ENCODE assay signal across 21 cellular contexts in the genomic region with DNA sequence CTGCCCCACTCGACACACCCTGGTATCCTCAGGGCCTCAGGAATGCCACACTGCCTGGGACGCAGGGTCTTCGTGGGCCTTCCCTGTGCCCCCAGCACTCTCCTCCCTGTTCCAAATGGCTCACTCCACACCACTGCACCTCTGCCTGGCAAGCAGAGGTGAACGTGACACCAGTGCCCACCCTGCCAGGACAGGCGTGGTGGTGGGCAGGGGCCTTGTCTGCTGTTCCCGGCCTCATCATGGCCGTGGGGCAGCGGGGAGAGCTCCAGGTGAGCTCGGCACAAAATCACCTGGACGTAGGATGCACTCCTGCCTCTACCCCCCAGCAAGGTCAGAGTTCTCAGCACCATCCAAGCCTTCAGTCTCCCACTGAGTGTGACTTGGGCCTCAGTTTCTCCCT.
"Had no signal": no experiment of that assay in that cellular context is flagged by ENCODE, and none has a peak within 500 bp of the region (broad histone marks: within the 10 kb centered on the region; RNA-seq: fewer than 3 reads in every experiment).

No MANE protein-coding gene starts in this region.

- H3K9ac ChIP-seq: neural progenitor cell had no signal

- H3K27ac ChIP-seq: esophagus squamous epithelium, neural progenitor cell, prostate gland, right atrium auricular region, thyroid gland, upper lobe of left lung had no signal

- H3K36me3 Mint-ChIP-seq: memory B cell; mesothelial cell of epicardium; naive thymus-derived CD4-positive, alpha-beta T cell; neural progenitor cell; stimulated activated naive B cell treated with anti-CD40 and anti-IgM and Interleukin-4, amounts not matched to agents 10 μg/mL and 1 μg/mL and 100 μg/mL, for 72 hours had no signal

- H3K4me3 Mint-ChIP-seq: effector memory CD8-positive, alpha-beta T cell; memory B cell; mesothelial cell of epicardium; naive thymus-derived CD4-positive, alpha-beta T cell; nephron; neural progenitor cell; stimulated activated naive B cell treated with anti-CD40 and anti-IgM and Interleukin-4, amounts not matched to agents 10 μg/mL and 1 μg/mL and 100 μg/mL, for 72 hours had no signal

- H3K27me3 Mint-ChIP-seq: memory B cell had no signal

- H3K9me3 Mint-ChIP-seq: effector memory CD8-positive, alpha-beta T cell; memory B cell; mesothelial cell of epicardium; naive thymus-derived CD4-positive, alpha-beta T cell; nephron; neural progenitor cell; stimulated activated naive B cell treated with anti-CD40 and anti-IgM and Interleukin-4, amounts not matched to agents 10 μg/mL and 1 μg/mL and 100 μg/mL, for 72 hours had no signal

- H2AFZ ChIP-seq: neural progenitor cell had no signal

- H3K4me3 ChIP-seq: esophagus squamous epithelium, lung, neural progenitor cell, prostate gland, right atrium auricular region, stomach, thyroid gland, upper lobe of left lung had no signal

- H3K27me3 ChIP-seq: neural progenitor cell, right atrium auricular region, stomach, thyroid gland, upper lobe of left lung had no signal

- DNase-seq: cerebellar nuclear complex; cortex of kidney; effector memory CD8-positive, alpha-beta T cell; erythroblast; esophagus squamous epithelium; left ventricle myocardium superior; naive thymus-derived CD4-positive, alpha-beta T cell; nucleus accumbens; stimulated activated CD4-positive, alpha-beta T cell treated with anti-CD3 and anti-CD28 coated beads, Interleukin-2, amount 100 ng/mL, for 24 hours; stimulated activated CD4-positive, alpha-beta T cell treated with anti-CD3 and anti-CD28 coated beads, Interleukin-4, amount 100 ng/mL, for 24 hours; stimulated activated naive B cell treated with anti-CD40 and anti-IgM and Interleukin-4, amounts not matched to agents 10 μg/mL and 1 μg/mL and 100 μg/mL, for 72 hours; stomach; thyroid gland had no signal

- H3K27ac Mint-ChIP-seq: effector memory CD8-positive, alpha-beta T cell; memory B cell; mesothelial cell of epicardium; naive thymus-derived CD4-positive, alpha-beta T cell; neural progenitor cell; stimulated activated naive B cell treated with anti-CD40 and anti-IgM and Interleukin-4, amounts not matched to agents 10 μg/mL and 1 μg/mL and 100 μg/mL, for 72 hours had no signal

- H3K4me1 Mint-ChIP-seq: memory B cell; naive thymus-derived CD4-positive, alpha-beta T cell; stimulated activated naive B cell treated with anti-CD40 and anti-IgM and Interleukin-4, amounts not matched to agents 10 μg/mL and 1 μg/mL and 100 μg/mL, for 72 hours had no signal

- H3K4me2 ChIP-seq: neural progenitor cell had no signal

- H3K9me3 ChIP-seq: esophagus squamous epithelium, prostate gland, right atrium auricular region, stomach, thyroid gland, upper lobe of left lung had no signal

- H3K36me3 ChIP-seq: esophagus squamous epithelium, neural progenitor cell, prostate gland, right atrium auricular region, stomach, thyroid gland, upper lobe of left lung had no signal
